Comparison of ENCODE assay signal across 8 cellular contexts in the genomic region with DNA sequence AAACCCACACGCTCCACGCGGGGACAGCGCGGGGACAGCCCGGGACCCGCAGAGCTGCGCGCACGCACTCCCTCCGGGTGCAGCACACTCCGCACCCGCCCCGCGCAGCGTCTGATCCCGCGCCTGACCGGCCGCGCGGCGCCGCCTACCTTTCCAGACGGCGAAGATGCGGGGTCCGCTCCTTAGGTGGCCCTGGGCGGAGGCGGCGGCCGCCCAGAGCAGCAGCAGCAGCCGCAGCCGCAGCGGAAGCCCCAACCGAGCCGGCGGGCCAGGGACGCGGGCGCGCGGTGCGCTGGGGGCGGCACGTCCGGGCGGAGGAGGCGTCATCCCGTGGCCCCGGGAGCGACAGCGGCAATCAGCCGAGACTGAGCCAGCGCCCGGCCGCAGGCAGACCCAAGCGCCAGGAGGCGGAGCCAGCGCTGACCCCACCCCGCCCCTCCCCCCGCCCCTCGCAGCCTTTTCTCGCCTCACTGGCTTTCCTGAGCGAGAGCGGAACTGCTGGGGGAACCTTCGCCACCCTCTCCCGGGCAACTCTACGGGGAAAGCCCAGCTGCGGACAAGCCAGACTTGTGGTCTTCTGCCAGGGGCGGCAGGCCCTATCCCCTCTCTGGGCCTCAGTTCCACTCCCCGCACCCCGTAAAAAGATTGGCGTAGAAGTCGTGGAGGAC. TPM values are rescaled to one million over a fixed set of nuclear protein-coding genes. Genes with fewer than 3 reads are reported as not detected.
DNase-seq lines count a peak whose midpoint lies in the region; ATAC-seq, FAIRE-seq and TF ChIP-seq lines count a peak whose summit lies in the region.

TSS of gene SEMA7A (minus strand) at position 367 of the 668 bp plus-strand sequence. CDS start at position 327, 40 bp downstream.

- H3K4me3 ChIP-seq in AG04450 (ENCODE audit: low read depth, low read length) (peak within 1 kb of the TSS; percentile 81), H1 (ENCODE audit: extremely low read depth in 1 of 4, insufficient read depth in 2 of 4, low read depth in 3 of 4, low read length in 4 of 4) (peak within 1 kb of the TSS; percentile 70 to 89 (median 76)), mesenchymal stem cell (ENCODE audit: insufficient read depth in 1 of 2, low read depth in 1 of 2, low read length in 2 of 2) (peak within 1 kb of the TSS; percentile 89 to 93)

- TF ChIP-seq CTCF in AG04450 (IDR thresholded peaks at IDR 0.05; ENCODE audit: low read depth, low read length) (no peak), H1 (IDR thresholded peaks at IDR 0.05; ENCODE audit: control extremely low read depth in 1 of 3, insufficient read depth in 1 of 3, low read depth in 1 of 3, low read length in 3 of 3) (no peak)

- H2BK20ac ChIP-seq in H1 (ENCODE audit: low read length), result peak within 1 kb of the TSS; percentile 67; the same call in 1 of the 2 replicates

- 1% methylated on average over 36 of the region's 75 CpGs; no CpG with 5 or more reads in 1 of the 2 experiments for WGBS in H1 (ENCODE audit: extremely low coverage in 1 of 2, insufficient coverage in 1 of 2, insufficient read length in 1 of 2, insufficient replicate concordance in 2 of 2, low coverage in 1 of 2, low lambda C conversion rate in 2 of 2, missing lambda C conversion rate in 1 of 2), 2 experiments
- WGBS in mesenchymal stem cell, result 3% methylated on average over 19 of the region's 75 CpGs

- H4K5ac ChIP-seq in H1 (ENCODE audit: insufficient read length, low read depth, low read length), result peak within 1 kb of the TSS; percentile 55

- peak within 1 kb of the TSS; percentile 40 for H3K23ac ChIP-seq in H1 (ENCODE audit: insufficient read length)
- peak within 1 kb of the TSS in 1 of 2 experiments; percentile 73 for H3K23ac ChIP-seq in mesenchymal stem cell (ENCODE audit: low read length in 2 of 2)

- H2BK15ac ChIP-seq in H1 (ENCODE audit: low read length), result peak within 1 kb of the TSS; percentile 83
- H2BK15ac ChIP-seq in mesenchymal stem cell (ENCODE audit: low read depth, poor library complexity, severe bottlenecking), result peak within 1 kb of the TSS; percentile 29

- peak within 1 kb of the TSS; percentile 68 for H3K27ac ChIP-seq in AG04450 (ENCODE audit: low read depth, low read length)
- no peak within 1 kb of the TSS; the same call in 1 of the 2 replicates for H3K27ac ChIP-seq in H1 (ENCODE audit: low read depth, low read length)
- H3K27ac ChIP-seq in mesenchymal stem cell (ENCODE audit: low read length, poor library complexity, severe bottlenecking), result peak within 1 kb of the TSS; percentile 73

- H2BK120ac ChIP-seq in H1 (replicated peaks; ENCODE audit: low read depth, low read length) (no peak within 1 kb of the TSS), mesenchymal stem cell (ENCODE audit: low read depth, low read length) (no peak within 1 kb of the TSS)

- ATAC-seq in GM18867 (IDR thresholded peaks at IDR 0.05; ENCODE audit: unreplicated experiment) (peak; percentile 67), HG03103 (IDR thresholded peaks at IDR 0.05; ENCODE audit: low read depth, unreplicated experiment) (peak; percentile 56)

- H3K4me2 ChIP-seq in H1 (ENCODE audit: insufficient read depth in 1 of 2, low read depth in 2 of 2, low read length in 2 of 2) (peak within 1 kb of the TSS; percentile 75 to 94), mesenchymal stem cell (ENCODE audit: low read length, poor library complexity, severe bottlenecking) (peak within 1 kb of the TSS; percentile 76)

- peak in 1 of 2 experiments; percentile 72; a peak in 2 of 3 replicates for TF ChIP-seq POLR2A in H1 (IDR thresholded peaks at IDR 0.05; ENCODE audit: control extremely low read depth in 1 of 2, low read depth in 2 of 2, low read length in 2 of 2)

- H3K4ac ChIP-seq in H1 (replicated peaks; ENCODE audit: insufficient read length, low read depth, low read length) (no peak within 1 kb of the TSS), mesenchymal stem cell (ENCODE audit: low read depth in 1 of 2, low read length in 2 of 2) (peak within 1 kb of the TSS; percentile 49 to 53)

- H4K8ac ChIP-seq in H1 (ENCODE audit: extremely low read depth, insufficient read depth, low read length) (peak within 1 kb of the TSS; percentile 84), mesenchymal stem cell (ENCODE audit: low read length) (peak within 1 kb of the TSS; percentile 89)

- H3K79me1 ChIP-seq in H1 (ENCODE audit: low read depth, low read length) (no peaks in the 10 kb centered on the region; the same call in none of the 2 replicates), mesenchymal stem cell (replicated peaks; ENCODE audit: low read length, poor library complexity, severe bottlenecking) (peaks cover 1% of the 10 kb centered on the region)

- H3K9me3 ChIP-seq in AG04450 (ENCODE audit: control insufficient read depth, insufficient read depth, low read length) (no peaks in the 10 kb centered on the region; the same call in 1 of the 2 replicates), H1 (ENCODE audit: insufficient read depth in 2 of 2, low read depth in 1 of 2, low read length in 1 of 2) (no peaks in the 10 kb centered on the region), mesenchymal stem cell (ENCODE audit: control insufficient read depth, low read length) (no peaks in the 10 kb centered on the region)

- no peak for TF ChIP-seq EP300 in H1 (IDR thresholded peaks at IDR 0.05; ENCODE audit: borderline replicate concordance in 1 of 2, low read depth in 2 of 2, low read length in 2 of 2)

- H2AFZ ChIP-seq in H1 (ENCODE audit: low read length) (peak within 1 kb of the TSS; percentile 43), mesenchymal stem cell (ENCODE audit: low read depth, low read length) (peak within 1 kb of the TSS; percentile 84)

- peak within 1 kb of the TSS; percentile 94 for H4K91ac ChIP-seq in H1 (replicated peaks; ENCODE audit: insufficient read length, low read length)
- no peak within 1 kb of the TSS for H4K91ac ChIP-seq in mesenchymal stem cell (ENCODE audit: low read length)

- H3K18ac ChIP-seq in H1 (ENCODE audit: extremely low read depth, low read length) (peak within 1 kb of the TSS; percentile 71; the same call in 1 of the 2 replicates), mesenchymal stem cell (ENCODE audit: low read depth in 1 of 2, low read length in 2 of 2) (peak within 1 kb of the TSS; percentile 54 to 92)

- H3K23me2 ChIP-seq in H1 (ENCODE audit: low read depth, low read length), result peaks cover 16% of the 10 kb centered on the region; the same call in 1 of the 2 replicates

- H2AK5ac ChIP-seq in H1 (ENCODE audit: low read depth, low read length) (peak within 1 kb of the TSS; percentile 82; the same call in 1 of the 2 replicates), mesenchymal stem cell (ENCODE audit: low read length, severe bottlenecking) (peak within 1 kb of the TSS; percentile 29)

- H3K27me3 ChIP-seq in AG04450 (ENCODE audit: control insufficient read depth, insufficient read depth, low read length) (no peaks in the 10 kb centered on the region), H1 (replicated peaks in 1 of 4; ENCODE audit: control insufficient read depth in 3 of 4, extremely low read depth in 1 of 4, insufficient read depth in 3 of 4, low read length in 3 of 4) (peaks cover 0 to 14% (median 10%) of the 10 kb centered on the region in 4 experiments; a peak in 5 of 7 replicates), mesenchymal stem cell (ENCODE audit: control insufficient read depth in 1 of 2, insufficient read depth in 1 of 2, low read length in 2 of 2) (no peaks in the 10 kb centered on the region)

- DNase-seq in AG04450 (ENCODE audit: low read depth, low spot score) (no peak), NCI-H774 (lab: John Stamatoyannopoulos, UW) (peak; percentile 69), H1 (ENCODE audit: low read depth in 1 of 2, low spot score in 2 of 2) (peak; percentile 58 to 89), mesenchymal stem cell (peak; percentile 65)
- DNase-seq in stimulated activated CD8-positive, alpha-beta memory T cell treated with anti-CD3 and anti-CD28 coated beads, Interleukin-12 subunit alpha, Interleukin-12 subunit beta, amount 100 ng/mL, for 4 hours (ENCODE audit: low read depth), result peak; percentile 76

- no peaks in the 10 kb centered on the region for H3K36me3 ChIP-seq in H1 (ENCODE audit: control insufficient read depth in 2 of 4, insufficient read depth in 4 of 4, low read length in 3 of 4)
- no peaks in the 10 kb centered on the region for H3K36me3 ChIP-seq in mesenchymal stem cell (ENCODE audit: control insufficient read depth in 1 of 2, insufficient read depth in 2 of 2, low read depth in 1 of 2, low read length in 2 of 2)

- peak within 1 kb of the TSS; percentile 54 for H3K56ac ChIP-seq in H1 (replicated peaks; ENCODE audit: insufficient read length, low read depth, low read length)

- peaks cover 0 to 12% (median 7%) of the 10 kb centered on the region in 4 experiments; a peak in 6 of 7 replicates for H3K4me1 ChIP-seq in H1 (replicated peaks in 1 of 4; ENCODE audit: control insufficient read depth in 3 of 4, insufficient read depth in 4 of 4, low read length in 3 of 4)
- peaks cover 43% of the 10 kb centered on the region for H3K4me1 ChIP-seq in mesenchymal stem cell (ENCODE audit: control insufficient read depth, insufficient read depth, low read depth, low read length)

- peak within 1 kb of the TSS in 3 of 4 experiments; percentile 42 to 58 (median 56); a peak in 6 of 7 replicates for H3K9ac ChIP-seq in H1 (replicated peaks in 1 of 4; ENCODE audit: extremely low read depth in 1 of 4, low read depth in 3 of 4, low read length in 3 of 4)
- peak within 1 kb of the TSS; percentile 86 for H3K9ac ChIP-seq in mesenchymal stem cell (ENCODE audit: low read length)

- POLR2A ChIA-PET in AG04450 (lab: Yijun Ruan, JAX), result interaction anchor here (0.6 to 1.7 kb wide), 5 partner anchors 11 to 109 kb away, joined by 3 to 8 read pairs (median 3); no protein-coding TSS in a partner anchor
- POLR2A ChIA-PET in activated CD8-positive, alpha-beta memory T cell treated with anti-CD3 and anti-CD28 coated beads for 36 hours (lab: Charles Lee), result interaction anchor here (0.8 to 4.0 kb wide), 8 partner anchors 9 to 51 kb away, joined by 3 to 17 read pairs (median 8); no protein-coding TSS in a partner anchor
- POLR2A ChIA-PET in H1 (lab: Charles Lee; ENCODE audit: partially characterized antibody), result interaction anchor here (0.7 to 1.7 kb wide), 8 partner anchors 10 to 51 kb away, joined by 3 to 9 read pairs (median 4); no protein-coding TSS in a partner anchor

- no peak for TF ChIP-seq RAD21 in H1 (IDR thresholded peaks at IDR 0.05 in 1 of 2, conservative IDR thresholded peaks at IDR 0.05 in 1 of 2; ENCODE audit: low read depth in 2 of 2, low read length in 2 of 2)

- H3K14ac ChIP-seq in H1 (ENCODE audit: insufficient read length) (no peak within 1 kb of the TSS), mesenchymal stem cell (ENCODE audit: low read length in 2 of 2) (peak within 1 kb of the TSS in 1 of 2 experiments; percentile 85)

- H3K79me2 ChIP-seq in H1 (ENCODE audit: control insufficient read depth in 1 of 2, insufficient read depth in 2 of 2, low read length in 2 of 2), result peaks cover 0 to 22% of the 10 kb centered on the region in 2 experiments; a peak in 2 of 4 replicates

- peak within 1 kb of the TSS; percentile 94; the same call in 1 of the 2 replicates for H2BK5ac ChIP-seq in H1 (ENCODE audit: low read depth, low read length)
- peak within 1 kb of the TSS; percentile 82 for H2BK5ac ChIP-seq in mesenchymal stem cell (ENCODE audit: low read depth, low read length, poor library complexity, severe bottlenecking)

- FAIRE-seq in H1 (lab: Jason Lieb, UNC), result no peak

- H4K20me1 ChIP-seq in H1 (replicated peaks in 1 of 2; ENCODE audit: control insufficient read depth in 1 of 2, insufficient read depth in 2 of 2, low read length in 2 of 2), result peaks cover 8 to 17% of the 10 kb centered on the region in 2 experiments

- CTCF ChIA-PET in AG04450 (lab: Charles Lee) (interaction anchor here (0.7 to 12.9 kb wide), 3 partner anchors 45 to 57 kb away, joined by 3 to 209 read pairs (median 7); no protein-coding TSS in a partner anchor), H1 (lab: Charles Lee; ENCODE audit: partially characterized antibody) (interaction anchor here (0.9 to 41.3 kb wide), 7 partner anchors 10 to 179 kb away, joined by 3 to 1311 read pairs (median 6); partner anchors contain the start of gene CYP11A1)
- CTCF ChIA-PET in activated CD8-positive, alpha-beta memory T cell treated with anti-CD3 and anti-CD28 coated beads for 36 hours (lab: Charles Lee), result interaction anchor here (1.1 to 17.1 kb wide), 5 partner anchors 30 to 60 kb away, joined by 3 to 243 read pairs (median 10); no protein-coding TSS in a partner anchor

- peak within 1 kb of the TSS; percentile 94; the same call in 1 of the 2 replicates for H2BK12ac ChIP-seq in H1 (ENCODE audit: low read depth, low read length)
- H2BK12ac ChIP-seq in mesenchymal stem cell (ENCODE audit: low read length in 2 of 2), result peak within 1 kb of the TSS in 1 of 2 experiments; percentile 87

RNA-seq across cellular contexts. Expression of gene SEMA7A, which starts in this region (rescaled TPM):
- polyA plus RNA-seq in AG04450 (2011; rRNA removed), result 7.5 and 11.4 TPM in 2 replicates
- polyA minus RNA-seq in AG04450 (2011; rRNA and poly(A)+ RNA removed), result 12.9 and 16.0 TPM in 2 replicates
- total RNA-seq in activated CD8-positive, alpha-beta memory T cell treated with anti-CD3 and anti-CD28 coated beads for 36 hours, result 100 to 1,000 TPM; 106 to 111 TPM
- 14.6 and 15.0 TPM in 2 replicates for total RNA-seq in H1 (2021; fragmentation: NEBNext Ultra II Directional; extraction: Animal tissue kit (Norgen Biotek cat#: 25700))
- polyA plus RNA-seq in H1 (2011; rRNA removed), result 10.7 and 13.4 TPM in 2 replicates
- polyA plus RNA-seq in H1 (2011; cell fraction: cytosol; rRNA removed), result 10.9 TPM
- polyA plus RNA-seq in H1 (2011; cell fraction: nucleus; rRNA removed), result 19.2 TPM
- polyA plus RNA-seq in H1 (2012, experiment 1 of 2), result 10.5 to 14.0 TPM (median 12.0 TPM) in 4 replicates
- polyA plus RNA-seq in H1 (2012, experiment 2 of 2), result 11.5 TPM
- polyA plus RNA-seq in H1 (2013, experiment 1 of 2), result 16.7 TPM
- 16.7 TPM for polyA plus RNA-seq in H1 (2013, experiment 2 of 2)
- 10.7 and 12.5 TPM in 2 replicates for polyA minus RNA-seq in H1 (2011; rRNA and poly(A)+ RNA removed)
- polyA minus RNA-seq in H1 (2011; cell fraction: cytosol; rRNA and poly(A)+ RNA removed), result 4.6 TPM
- 9.5 TPM for polyA minus RNA-seq in H1 (2011; cell fraction: nucleus; rRNA and poly(A)+ RNA removed)
- polyA plus RNA-seq in mesenchymal stem cell (2013, experiment 1 of 2), result 0.94 TPM
- 1.1 TPM for polyA plus RNA-seq in mesenchymal stem cell (2013, experiment 2 of 2)
